Comparison of ENCODE assay signal across 1 cellular context in genomic region chr3:196617256-196617655, GRCh38.
TF ChIP-seq lines count a peak whose summit lies in the region.

No MANE protein-coding gene starts in this region.

TF ChIP-seq in H1, 55 proteins besides CTCF, POLR2A, EP300 and RAD21:
- TF ChIP-seq TBP (IDR thresholded peaks at IDR 0.05; ENCODE audit: low read depth, low read length) (no peak), CEBPB (IDR thresholded peaks at IDR 0.05; ENCODE audit: low read depth, low read length) (no peak), PHF8 (conservative IDR thresholded peaks at IDR 0.05; ENCODE audit: low read depth, low read length) (no peak), FOSL1 (IDR thresholded peaks at IDR 0.05; ENCODE audit: insufficient read depth, low read depth, low read length) (no peak), KDM1A (IDR thresholded peaks at IDR 0.05; ENCODE audit: borderline replicate concordance, low read length) (no peak), CBX5 (IDR thresholded peaks at IDR 0.05; ENCODE audit: low read depth, low read length) (no peak), NANOG (IDR thresholded peaks at IDR 0.05; ENCODE audit: insufficient read depth, low read depth, low read length, poor library complexity, severe bottlenecking) (no peak), YY1 (IDR thresholded peaks at IDR 0.05; ENCODE audit: low read depth, low read length) (no peak), KDM5A (IDR thresholded peaks at IDR 0.05; ENCODE audit: low read length) (no peak), CHD7 (IDR thresholded peaks at IDR 0.05; ENCODE audit: insufficient replicate concordance, low read length) (no peak), CHD1 (IDR thresholded peaks at IDR 0.05; ENCODE audit: low read depth, low read length) (no peak), EZH2 (IDR thresholded peaks at IDR 0.05; ENCODE audit: low read depth, low read length, severe bottlenecking) (no peak), SIX5 (IDR thresholded peaks at IDR 0.05; ENCODE audit: low read depth, low read length) (no peak), POU5F1 (IDR thresholded peaks at IDR 0.05; ENCODE audit: low read depth, low read length) (no peak)
TF ChIP-seq in H1: peak in this region for 0.
